8 cellular contexts compared by ENCODE assay signal in genomic region chr17:38729886-38730525, GRCh38. TPM values are rescaled to one million over a fixed set of nuclear protein-coding genes. Genes with fewer than 3 reads are reported as not detected.
A peak's percentile ranks its signal among the peaks of the same experiment; 100 is the strongest.
DNase-seq lines count a peak whose midpoint lies in the region; ATAC-seq lines count a peak whose summit lies in the region.

Gene CISD3 (plus strand): TSS chr17:38730341. CDS start chr17:38730359, 18 bp downstream.

- POLR2A ChIA-PET in CD8-positive, alpha-beta memory T cell (lab: Charles Lee): interaction anchor here (1.1 to 1.9 kb wide), 5 partner anchors 10 to 54 kb away, joined by 5 to 8 read pairs (median 6); partner anchors contain the start of genes MLLT6 and PSMB3

- CTCF ChIA-PET in CD8-positive, alpha-beta memory T cell (lab: Charles Lee): interaction anchor here (1.0 to 3.0 kb wide), 10 partner anchors 21 to 172 kb away, joined by 3 to 26 read pairs (median 4); partner anchors contain the start of gene MLLT6

- peaks cover 78 to 92% (median 84%) of the 10 kb centered on the region in 3 donors for H3K4me1 Mint-ChIP-seq in CD8-positive, alpha-beta memory T cell

- ATAC-seq in GM19455 (IDR thresholded peaks at IDR 0.05; ENCODE audit: unreplicated experiment) (peak; percentile 58), esophagus mucosa (peak; percentile 85)

- H3K27ac Mint-ChIP-seq in CD8-positive, alpha-beta memory T cell: peak within 1 kb of the TSS; percentile 95 to 99 (median 98)

- no peaks in the 10 kb centered on the region for H3K9me3 Mint-ChIP-seq in CD8-positive, alpha-beta memory T cell

- no peaks in the 10 kb centered on the region for H3K36me3 ChIP-seq in CD8-positive, alpha-beta memory T cell (ENCODE audit: insufficient read depth, low read length)

- peaks cover 66% of the 10 kb centered on the region for H3K4me1 ChIP-seq in CD8-positive, alpha-beta memory T cell (ENCODE audit: insufficient read depth, low read length)

- peak within 1 kb of the TSS; percentile 64 for H3K27ac ChIP-seq in CD8-positive, alpha-beta memory T cell (ENCODE audit: low read depth, low read length)

- H3K36me3 Mint-ChIP-seq in CD8-positive, alpha-beta memory T cell: peaks cover 0 to 23% (median 2%) of the 10 kb centered on the region in 3 donors

- H3K4me3 Mint-ChIP-seq in CD8-positive, alpha-beta memory T cell: peak within 1 kb of the TSS; percentile 90 to 100 (median 97)

- no peaks in the 10 kb centered on the region for H3K9me3 ChIP-seq in CD8-positive, alpha-beta memory T cell (ENCODE audit: low read length)

- H3K27me3 Mint-ChIP-seq in CD8-positive, alpha-beta memory T cell: no peaks in the 10 kb centered on the region

- peak; percentile 83 to 89 (median 85) for DNase-seq in CD8-positive, alpha-beta memory T cell
- DNase-seq in HPDE6-E6E7 (ENCODE audit: extremely low spot score) (peak; percentile 86), OCI-M1 (lab: John Stamatoyannopoulos, UW) (peak; percentile 91), activated T-cell treated with anti-CD3 and anti-CD28 coated beads for 48 hours (ENCODE audit: low read depth) (peak; percentile 91), myocyte (ENCODE audit: low read depth) (peak; percentile 84)
- DNase-seq in stimulated activated CD8-positive, alpha-beta memory T cell treated with anti-CD3 and anti-CD28 coated beads, Interleukin-7, amount 100 ng/mL, for 4 hours (ENCODE audit: low read depth in 2 of 2): peak; percentile 58 to 88

- H3K4me3 ChIP-seq in CD8-positive, alpha-beta memory T cell (ENCODE audit: low read length): peak within 1 kb of the TSS; percentile 83

- H3K27me3 ChIP-seq in CD8-positive, alpha-beta memory T cell (ENCODE audit: insufficient read depth, low read length, poor library complexity, severe bottlenecking): no peaks in the 10 kb centered on the region

RNA-seq across cellular contexts. Expression of gene CISD3, which starts in this region (rescaled TPM):
- 10 to 100 TPM; 58.2 to 59.6 TPM for total RNA-seq in CD8-positive, alpha-beta memory T cell
- 73.4 TPM for polyA plus RNA-seq in CD8-positive, alpha-beta memory T cell
- total RNA-seq in esophagus mucosa (28.6 TPM), myocyte (3.7 and 6.2 TPM in 2 replicates)
- polyA plus RNA-seq in myocyte (2012): 32.6 TPM

Comparison
In these comparisons a context has a peak if more than half of its experiments do, and no peak if none do; other contexts are left out.
1. Peak in every context shown above with its lines: DNase-seq, ATAC-seq, H3K4me3 ChIP-seq and H3K27ac ChIP-seq.